In genomic region chr7:132500727-132501410, GRCh38 we compare ENCODE assay signal across 9 cellular contexts.
DNase-seq lines count a peak whose midpoint lies in the region; ATAC-seq and TF ChIP-seq lines count a peak whose summit lies in the region.
"Had no signal": no experiment of that assay in that cellular context is flagged by ENCODE, and none has a peak within 500 bp of the region (broad histone marks: within the 10 kb centered on the region; RNA-seq: fewer than 3 reads in every experiment).

No MANE protein-coding gene starts in this region.

- DNase-seq in MG63 (peak; percentile 54), cerebellum (ENCODE audit: low spot score) (peak; percentile 56), left lobe of liver (ENCODE audit: low spot score) (no peak), tibial nerve (ENCODE audit: low spot score in 2 of 2) (peak; percentile 63 to 89), occipital lobe (lab: John Stamatoyannopoulos, UW) (no peak)
- DNase-seq: activated T-cell treated with anti-CD3 and anti-CD28 coated beads, Interleukin-2, amount 50 U/mL, for 4 hours; foreskin melanocyte had no signal

- H3K9me3 ChIP-seq in MG63 (no peaks in the 10 kb centered on the region), tibial nerve (no peaks in the 10 kb centered on the region)

- peak in 1 of 2 donors; percentile 41 for TF ChIP-seq EP300 in tibial nerve (IDR thresholded peaks at IDR 0.05)

- peaks cover 0 to 10% (median 0%) of the 10 kb centered on the region in 4 donors for H3K4me1 ChIP-seq in tibial nerve

- H3K4me3 ChIP-seq in MG63 (no peak overlapping the region), tibial nerve (no peak overlapping the region)

- TF ChIP-seq POLR2A in tibial nerve (IDR thresholded peaks at IDR 0.05): no peak

- H3K36me3 ChIP-seq in MG63: no peaks in the 10 kb centered on the region
- no peaks in the 10 kb centered on the region for H3K36me3 ChIP-seq in tibial nerve

- ATAC-seq in left lobe of liver: peak; percentile 67
- ATAC-seq in HG03175 (IDR thresholded peaks at IDR 0.05; ENCODE audit: unreplicated experiment): no peak
- no peak for ATAC-seq in GM19452 (IDR thresholded peaks at IDR 0.05; ENCODE audit: unreplicated experiment)
- ATAC-seq: activated T-cell treated with anti-CD3 and anti-CD28 coated beads, Interleukin-2, amount 50 U/mL, for 4 hours had no signal

- 45% methylated on average over 10 of the region's 10 CpGs for WGBS in tibial nerve, 2 donors

- H3K27me3 ChIP-seq in MG63 (no peaks in the 10 kb centered on the region), tibial nerve (no peaks in the 10 kb centered on the region)

- TF ChIP-seq CTCF in tibial nerve (IDR thresholded peaks at IDR 0.05): peak in 4 of 5 experiments; percentile 9 to 55 (median 36)

- no peak overlapping the region for H3K27ac ChIP-seq in tibial nerve

Comparison
In these comparisons a context has a peak if more than half of its experiments do, and no peak if none do; other contexts are left out.
1. DNase-seq: peak in MG63 (single experiment), cerebellum (single experiment) and tibial nerve (2 of 2); none in left lobe of liver (single experiment) and occipital lobe (single experiment).